Comparison of ENCODE assay signal across 11 cellular contexts in genomic region chr2:135585586-135585985, GRCh38. TPM values are rescaled to one million over a fixed set of nuclear protein-coding genes. Genes with fewer than 3 reads are reported as not detected.
DNase-seq lines count a peak whose midpoint lies in the region; ATAC-seq and TF ChIP-seq lines count a peak whose summit lies in the region.
"Had no signal": no experiment of that assay in that cellular context is flagged by ENCODE, and none has a peak within 500 bp of the region (broad histone marks: within the 10 kb centered on the region; RNA-seq: fewer than 3 reads in every experiment).

No MANE protein-coding gene starts in this region.

- 80% methylated on average over 2 of the region's 2 CpGs for WGBS in mammary epithelial cell (ENCODE audit: low coverage, missing lambda C conversion rate)

- H3K9me3 ChIP-seq in PC-9 (ENCODE audit: insufficient read depth, low read depth): peaks cover 2% of the 10 kb centered on the region; the same call in 1 of the 2 replicates
- H3K9me3 ChIP-seq in mammary epithelial cell (replicated peaks; ENCODE audit: insufficient read depth, low read length): no peaks in the 10 kb centered on the region

- dilution Hi-C loops in mammary epithelial cell (cut with HindIII; ENCODE audit: low sequenced_read_pairs): no loop called here

- H3K4me2 ChIP-seq in PC-9: no peak overlapping the region
- H3K4me2 ChIP-seq in mammary epithelial cell (ENCODE audit: insufficient read depth, low read depth, low read length): no peak overlapping the region

- H3K4me1 Mint-ChIP-seq in activated naive CD8-positive, alpha-beta T cell treated with anti-CD3 and anti-CD28 coated beads, Interleukin-2, amount 50 U/mL, for 24 hours: peaks cover 18% of the 10 kb centered on the region

- no peaks in the 10 kb centered on the region for H3K27me3 Mint-ChIP-seq in activated naive CD8-positive, alpha-beta T cell treated with anti-CD3 and anti-CD28 coated beads, Interleukin-2, amount 50 U/mL, for 24 hours
- H3K27me3 Mint-ChIP-seq: naive B cell, T-helper 17 cell had no signal

- CTCF ChIA-PET in PC-9 (lab: Charles Lee) (no interaction called here), mammary epithelial cell (lab: Charles Lee; ENCODE audit: low non-redundant PET) (no interaction called here)

- H3K9ac ChIP-seq in mammary epithelial cell (ENCODE audit: insufficient read depth, low read length): no peak overlapping the region

- no peak overlapping the region for H3K27ac Mint-ChIP-seq in activated naive CD8-positive, alpha-beta T cell treated with anti-CD3 and anti-CD28 coated beads, Interleukin-2, amount 50 U/mL, for 24 hours
- H3K27ac Mint-ChIP-seq: T-helper 17 cell had no signal

- H3K4me1 ChIP-seq in PC-9 (replicated peaks; ENCODE audit: insufficient read depth) (no peaks in the 10 kb centered on the region), mammary epithelial cell (ENCODE audit: insufficient read depth, low read length) (no peaks in the 10 kb centered on the region)

- in situ Hi-C loops in mammary epithelial cell (cut with MboI; ENCODE audit: low sequenced_read_pairs in 2 of 2): no loop called here

- peak; percentile 8 for DNase-seq in NCI-H82 (lab: John Stamatoyannopoulos, UW)
- no peak for DNase-seq in NCI-H82 treated with DMSO at 0.1 percent for 48 hours (lab: John Stamatoyannopoulos, UW; ENCODE audit: unreplicated experiment)
- DNase-seq in PC-9: no peak
- DNase-seq in fibroblast of peridontal ligament (ENCODE audit: extremely low read depth): peak; percentile 40
- peak; percentile 67 for DNase-seq in superior temporal gyrus (ENCODE audit: extremely low spot score)
- DNase-seq in activated naive CD8-positive, alpha-beta T cell treated with anti-CD3 and anti-CD28 coated beads, Interleukin-2, amount 50 U/mL, for 24 hours: no peak
- no peak for DNase-seq in mammary epithelial cell
- DNase-seq: naive B cell; stimulated activated naive CD8-positive, alpha-beta T cell treated with anti-CD3 and anti-CD28 coated beads, Interleukin-15, Interleukin-2, amounts not matched to agents 100 U/mL and 50 U/mL, for 24 hours; T-helper 17 cell had no signal

- no peaks in the 10 kb centered on the region for H3K36me3 Mint-ChIP-seq in activated naive CD8-positive, alpha-beta T cell treated with anti-CD3 and anti-CD28 coated beads, Interleukin-2, amount 50 U/mL, for 24 hours (ENCODE audit: low read depth)
- H3K36me3 Mint-ChIP-seq: naive B cell had no signal

- no peaks in the 10 kb centered on the region for H3K27me3 ChIP-seq in PC-9 (ENCODE audit: insufficient read depth, low read depth)
- no peaks in the 10 kb centered on the region for H3K27me3 ChIP-seq in mammary epithelial cell (ENCODE audit: insufficient read depth, low read length)

- H3K36me3 ChIP-seq in PC-9 (ENCODE audit: low read depth) (no peaks in the 10 kb centered on the region), mammary epithelial cell (ENCODE audit: insufficient read depth, low read length) (no peaks in the 10 kb centered on the region)

- H3K9me3 Mint-ChIP-seq in activated naive CD8-positive, alpha-beta T cell treated with anti-CD3 and anti-CD28 coated beads, Interleukin-2, amount 50 U/mL, for 24 hours: no peaks in the 10 kb centered on the region

- TF ChIP-seq CTCF in PC-9 (conservative IDR thresholded peaks at IDR 0.05): 0 out of 2 replicates have a peak, but pooled peaks have one; percentile 30
- TF ChIP-seq CTCF in mammary epithelial cell (conservative IDR thresholded peaks at IDR 0.05 in 1 of 2, IDR thresholded peaks at IDR 0.05 in 1 of 2; ENCODE audit: extremely low read depth in 1 of 2, insufficient read depth in 1 of 2, low read depth in 1 of 2, low read length in 2 of 2): peak in 1 of 2 donors; percentile 18

- H3F3A ChIP-seq in PC-9 (ENCODE audit: insufficient read depth, low read depth): no peaks in the 10 kb centered on the region

- no peaks in the 10 kb centered on the region for H3K9me2 ChIP-seq in PC-9 (ENCODE audit: insufficient read depth)

- POLR2A ChIA-PET in PC-9 (lab: Charles Lee; ENCODE audit: unreplicated experiment): no interaction called here

- intact Hi-C loops in PC-9 (cut with micrococcal nuclease; ENCODE audit: unreplicated experiment) (no loop called here), mammary epithelial cell (cut with micrococcal nuclease) (no loop called here)

- H3K27ac ChIP-seq in PC-9 (no peak overlapping the region), mammary epithelial cell (ENCODE audit: insufficient read depth, low read depth, low read length) (no peak overlapping the region)

- H2AFZ ChIP-seq in PC-9 (no peak overlapping the region), mammary epithelial cell (ENCODE audit: low read depth, low read length) (no peak overlapping the region)

- no peaks in the 10 kb centered on the region; the same call in 1 of the 2 replicates for H3K79me2 ChIP-seq in PC-9 (ENCODE audit: low read depth)
- H3K79me2 ChIP-seq in mammary epithelial cell (ENCODE audit: insufficient read depth, low read length): peaks cover 23% of the 10 kb centered on the region

- H3K4me3 Mint-ChIP-seq in activated naive CD8-positive, alpha-beta T cell treated with anti-CD3 and anti-CD28 coated beads, Interleukin-2, amount 50 U/mL, for 24 hours: no peak overlapping the region
- H3K4me3 Mint-ChIP-seq: naive B cell, T-helper 17 cell had no signal

- no peak overlapping the region for H3K4me3 ChIP-seq in PC-9
- no peak overlapping the region for H3K4me3 ChIP-seq in mammary epithelial cell (replicated peaks in 1 of 3; ENCODE audit: insufficient read depth in 1 of 3, low read depth in 2 of 3, low read length in 3 of 3)

- no peaks in the 10 kb centered on the region for H4K20me1 ChIP-seq in PC-9 (ENCODE audit: insufficient read depth)
- no peaks in the 10 kb centered on the region for H4K20me1 ChIP-seq in mammary epithelial cell (ENCODE audit: insufficient read depth, low read length)

- no peak for ATAC-seq in HG02840 (IDR thresholded peaks at IDR 0.05; ENCODE audit: low FRiP score, unreplicated experiment)
- ATAC-seq in activated naive CD8-positive, alpha-beta T cell treated with anti-CD3 and anti-CD28 coated beads, Interleukin-2, amount 50 U/mL, for 24 hours: no peak
- ATAC-seq: stimulated activated naive CD8-positive, alpha-beta T cell treated with anti-CD3 and anti-CD28 coated beads, Interleukin-15, Interleukin-2, amounts not matched to agents 100 U/mL and 50 U/mL, for 24 hours; T-helper 17 cell had no signal

- no TSS peak for BruUV-seq in PC-9 (replicated peaks; lab: Mats Ljungman, UMichigan)
- BruUV-seq in mammary epithelial cell (replicated peaks; lab: Mats Ljungman, UMichigan): no TSS peak

RNA-seq across cellular contexts. Expression of gene R3HDM1, which starts 54.3 kb away (rescaled TPM):
- 24.1 and 36.7 TPM in 2 replicates for total RNA-seq in PC-9 (2021)
- 10 to 100 TPM; 17.3 to 45.2 TPM for total RNA-seq in mammary epithelial cell
- 51.0 TPM for polyA plus RNA-seq in mammary epithelial cell
- polyA minus RNA-seq in mammary epithelial cell: 15.3 TPM

RNA-seq across cellular contexts. Expression of gene ZRANB3, which starts 54.6 kb away (rescaled TPM):
- total RNA-seq in PC-9 (2021) (10.4 and 11.3 TPM in 2 replicates), mammary epithelial cell (10 to 100 TPM in 1 of 2 donors, 1 to 10 TPM in 1; 9.3 to 15.1 TPM)
- polyA plus RNA-seq in mammary epithelial cell: 6.3 TPM
- polyA minus RNA-seq in mammary epithelial cell: 7.9 TPM

Comparison
In these comparisons a context has a peak if more than half of its experiments do, and no peak if none do; other contexts are left out.
1. DNase-seq: peak in NCI-H82 (single experiment), fibroblast of peridontal ligament (single experiment) and superior temporal gyrus (single experiment); none in NCI-H82 treated with DMSO at 0.1 percent for 48 hours (single experiment), PC-9 (0 of 2), activated naive CD8-positive, alpha-beta T cell treated with anti-CD3 and anti-CD28 coated beads, Interleukin-2, amount 50 U/mL, for 24 hours (single experiment) and mammary epithelial cell (single experiment).